9 cellular contexts compared by ENCODE assay signal in the genomic region with DNA sequence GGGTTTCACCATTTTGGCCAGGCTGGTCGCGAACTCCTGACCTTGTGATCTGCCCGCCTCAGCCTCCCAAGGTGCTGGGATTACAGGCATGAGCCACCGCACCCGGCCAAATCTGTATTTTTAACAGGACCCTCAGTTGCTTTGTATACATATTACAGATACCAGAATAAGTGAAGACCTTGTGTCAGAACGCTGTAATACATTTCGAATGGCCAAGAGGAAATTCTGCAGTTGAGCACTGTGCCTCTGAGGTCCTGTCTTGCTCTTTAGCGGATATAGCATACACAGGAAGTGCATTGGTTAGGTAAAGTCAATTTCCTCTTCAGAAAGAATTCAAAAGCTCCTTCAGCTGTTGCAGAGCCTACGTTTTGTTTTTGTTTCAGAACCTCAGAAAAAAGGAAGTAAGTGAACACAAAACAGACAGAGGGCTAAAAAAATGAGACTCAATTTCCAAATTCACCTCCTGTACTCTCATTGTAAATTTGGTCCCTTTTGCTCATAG. TPM values are rescaled to one million over a fixed set of nuclear protein-coding genes. Genes with fewer than 3 reads are reported as not detected.
DNase-seq lines count a peak whose midpoint lies in the region; ATAC-seq and TF ChIP-seq lines count a peak whose summit lies in the region.
"Had no signal": no experiment of that assay in that cellular context is flagged by ENCODE, and none has a peak within 500 bp of the region (broad histone marks: within the 10 kb centered on the region; RNA-seq: fewer than 3 reads in every experiment).

No MANE protein-coding gene starts in this region.

- H3K4me3 ChIP-seq in mononuclear cell (ENCODE audit: low read length) (peak overlapping the region; percentile 15), foreskin fibroblast (ENCODE audit: low read depth in 1 of 2, low read length in 2 of 2) (no peak overlapping the region)
- H3K4me3 ChIP-seq: A549 had no signal

- peaks cover 79% of the 10 kb centered on the region for H3K4me1 ChIP-seq in mononuclear cell (ENCODE audit: insufficient read depth, low read length)
- H3K4me1 ChIP-seq: A549 had no signal

- H3K9me3 ChIP-seq in mononuclear cell (ENCODE audit: low read depth, low read length), result no peaks in the 10 kb centered on the region
- H3K9me3 ChIP-seq: A549 had no signal

- H3K27me3 ChIP-seq in mononuclear cell (ENCODE audit: insufficient read depth, low read length), result no peaks in the 10 kb centered on the region

- DNase-seq in activated CD4-positive, alpha-beta T cell treated with anti-CD3 and anti-CD28 coated beads for 4 hours, result peak; percentile 18 to 34
- no peak for DNase-seq in activated CD4-positive, alpha-beta T cell treated with anti-CD3 and anti-CD28 coated beads, Interleukin-2, amount 50 U/mL, for 1 hour
- DNase-seq in T-helper 22 cell (ENCODE audit: low read depth), result peak; percentile 21
- DNase-seq in NCI-H1417 (lab: John Stamatoyannopoulos, UW), result no peak
- DNase-seq in foreskin fibroblast, result no peak
- DNase-seq in GM03348 (ENCODE audit: low spot score), result no peak

- no peak for TF ChIP-seq CTCF in foreskin fibroblast (IDR thresholded peaks at IDR 0.05; ENCODE audit: low read depth, low read length)

- ATAC-seq in HG03066 (IDR thresholded peaks at IDR 0.05; ENCODE audit: low read depth, unreplicated experiment), result peak; percentile 59
- ATAC-seq: A549 had no signal

RNA-seq across cellular contexts. Expression of gene CRLF3, which starts 15.7 kb away (rescaled TPM):
- total RNA-seq in mononuclear cell, result 75.0 TPM

RNA-seq across cellular contexts. Expression of gene ATAD5, which starts 22.9 kb away (rescaled TPM):
- total RNA-seq in mononuclear cell, result 4.0 TPM

Comparison
In these comparisons a context has a peak if more than half of its experiments do, and no peak if none do; other contexts are left out.
1. DNase-seq: peak in activated CD4-positive, alpha-beta T cell treated with anti-CD3 and anti-CD28 coated beads for 4 hours (2 of 2) and T-helper 22 cell (single experiment); none in activated CD4-positive, alpha-beta T cell treated with anti-CD3 and anti-CD28 coated beads, Interleukin-2, amount 50 U/mL, for 1 hour (single experiment), NCI-H1417 (0 of 3), foreskin fibroblast (0 of 2) and GM03348 (single experiment).